ENCODE assay signal across 19 cellular contexts in the genomic region with DNA sequence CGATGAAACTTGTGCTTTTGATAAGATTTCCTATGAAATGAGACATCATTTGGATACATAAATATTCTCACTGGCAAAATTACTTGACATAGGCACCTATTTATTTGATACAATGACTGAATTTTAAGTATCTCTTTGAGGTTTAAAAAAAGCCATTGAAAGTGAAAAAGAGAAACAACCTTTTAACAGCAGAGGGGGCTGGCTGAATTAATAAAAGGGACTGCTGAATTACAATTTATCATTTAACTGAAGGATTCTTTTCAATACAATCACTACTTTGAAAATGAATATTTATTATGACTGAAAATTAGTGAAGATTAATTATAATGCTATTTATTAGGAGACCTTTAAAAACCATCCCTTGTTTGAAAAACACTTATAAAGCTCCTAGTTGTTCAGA.
"Had no signal": no experiment of that assay in that cellular context is flagged by ENCODE, and none has a peak within 500 bp of the region (broad histone marks: within the 10 kb centered on the region; RNA-seq: fewer than 3 reads in every experiment).

No MANE protein-coding gene starts in this region.

- DNase-seq: activated CD4-positive, alpha-beta T cell treated with anti-CD3 and anti-CD28 coated beads, Interleukin-2, amount 50 U/mL, for 1 hour; activated CD4-positive, CD25-positive, alpha-beta regulatory T cell treated with anti-CD3 and anti-CD28 coated beads, Interleukin-2, amount 50 U/mL, for 72 hours; activated CD8-positive, alpha-beta memory T cell treated with anti-CD3 and anti-CD28 coated beads, Interleukin-2, amount 50 U/mL, for 4 hours; activated naive CD4-positive, alpha-beta T cell treated with anti-CD3 and anti-CD28 coated beads, Interleukin-2, amount 10 ng/mL, durations not matched to agents 7 days and 5 days; activated T-cell treated with anti-CD3 and anti-CD28 coated beads, Interleukin-2, amount 50 U/mL, for 4 hours; aorta; cerebellar nuclear complex; effector CD4-positive, alpha-beta T cell; heart right ventricle; naive thymus-derived CD8-positive, alpha-beta T cell; sigmoid colon; stimulated activated CD4-positive, alpha-beta T cell treated with anti-CD3 and anti-CD28 coated beads, Interleukin-4, amount 100 ng/mL, for 24 hours; stomach; T-helper 9 cell; testis; upper lobe of left lung had no signal

- H3K4me1 ChIP-seq: gastroesophageal sphincter, sigmoid colon, stomach, testis, upper lobe of left lung had no signal

- H3K27me3 ChIP-seq: heart right ventricle, sigmoid colon, stomach, testis, upper lobe of left lung had no signal

- H3K4me3 ChIP-seq: gastroesophageal sphincter, heart right ventricle, sigmoid colon, stomach, testis, upper lobe of left lung had no signal

- H3K36me3 ChIP-seq: gastroesophageal sphincter, heart right ventricle, sigmoid colon, stomach, upper lobe of left lung had no signal

- H3K27ac ChIP-seq: gastroesophageal sphincter, heart right ventricle, sigmoid colon, stomach, testis, upper lobe of left lung had no signal

- H3K9me3 ChIP-seq: gastroesophageal sphincter, heart right ventricle, sigmoid colon, stomach, testis, upper lobe of left lung had no signal

- ATAC-seq: activated T-cell treated with anti-CD3 and anti-CD28 coated beads, Interleukin-2, amount 50 U/mL, for 4 hours; esophagus mucosa; gastroesophageal sphincter; heart right ventricle; naive thymus-derived CD8-positive, alpha-beta T cell; stimulated activated effector memory CD8-positive, alpha-beta T cell treated with anti-CD3 and anti-CD28 coated beads, Interleukin-12 subunit alpha, Interleukin-12 subunit beta, amount 100 ng/mL, for 72 hours had no signal
